In genomic region chr6:168061269-168062210, GRCh38 we compare ENCODE assay signal across 1 cellular context.
TF ChIP-seq lines count a peak whose summit lies in the region.

No MANE protein-coding gene starts in this region.

TF ChIP-seq in H1, 55 proteins besides CTCF, POLR2A, EP300 and RAD21 (continued from another document):
- no peak for TF ChIP-seq CHD7 (IDR thresholded peaks at IDR 0.05; ENCODE audit: insufficient replicate concordance, low read length)
- TF ChIP-seq ATF3 (IDR thresholded peaks at IDR 0.05; ENCODE audit: insufficient read depth, low read depth, low read length), result no peak
- no peak for TF ChIP-seq PHF8 (conservative IDR thresholded peaks at IDR 0.05; ENCODE audit: low read depth, low read length)
- TF ChIP-seq TAF7 (optimal IDR thresholded peaks at IDR 0.05; ENCODE audit: borderline replicate concordance, low read depth, low read length), result no peak
- TF ChIP-seq NRF1 (IDR thresholded peaks at IDR 0.05; ENCODE audit: low read depth, low read length), result no peak
- TF ChIP-seq SP4 (IDR thresholded peaks at IDR 0.05; ENCODE audit: low read length), result no peak
- TF ChIP-seq TEAD4 (IDR thresholded peaks at IDR 0.05; ENCODE audit: low read depth, low read length), result no peak
- TF ChIP-seq JUND (IDR thresholded peaks at IDR 0.05; ENCODE audit: low read length), result no peak
- TF ChIP-seq SAP30 (IDR thresholded peaks at IDR 0.05; ENCODE audit: insufficient read depth, insufficient replicate concordance, low read length), result no peak
- no peak for TF ChIP-seq CHD2 (IDR thresholded peaks at IDR 0.05; ENCODE audit: low read length)
